In the genomic region with DNA sequence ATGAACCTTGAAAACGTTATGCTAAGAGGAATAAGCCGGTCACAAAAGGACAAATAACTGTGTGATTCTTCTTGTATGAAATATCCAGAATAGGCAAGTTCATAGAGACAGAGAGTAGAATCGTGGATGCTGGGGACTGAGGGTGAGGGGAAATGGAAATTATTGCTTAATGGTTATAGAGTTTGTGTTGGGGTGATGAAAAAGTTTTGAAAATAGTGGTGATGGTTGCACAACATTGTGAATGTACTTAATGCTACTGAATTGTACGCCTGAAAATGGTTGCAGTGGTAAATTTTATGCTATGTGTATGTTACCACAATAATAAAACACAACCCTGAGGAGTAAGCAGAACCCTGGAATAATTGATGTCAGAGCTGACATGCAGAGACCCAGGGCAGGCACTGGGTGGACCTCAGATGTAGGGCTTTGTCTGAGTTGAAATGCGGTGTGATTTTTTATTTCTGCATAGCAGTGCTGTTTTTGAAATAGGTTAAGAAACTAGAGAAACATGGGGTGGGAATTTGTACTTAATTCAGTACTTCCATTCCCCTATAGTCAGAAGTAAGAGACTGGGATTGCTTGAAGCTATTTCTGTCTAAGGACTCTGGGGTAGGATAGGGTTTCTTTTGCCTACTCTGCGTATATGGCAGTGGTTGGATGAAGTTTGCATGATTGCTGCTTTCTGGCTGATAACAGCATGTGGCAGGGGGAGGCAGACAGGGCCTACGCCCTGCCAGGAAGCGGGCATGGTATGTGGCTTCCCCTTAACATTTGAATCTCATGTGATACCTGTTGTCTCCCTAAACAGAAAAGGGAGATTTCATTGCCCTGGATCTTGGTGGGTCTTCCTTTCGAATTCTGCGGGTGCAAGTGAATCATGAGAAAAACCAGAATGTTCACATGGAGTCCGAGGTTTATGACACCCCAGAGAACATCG, we compare ENCODE assay signal across 9 cellular contexts. TPM values are rescaled to one million over a fixed set of nuclear protein-coding genes. Genes with fewer than 3 reads are reported as not detected.
DNase-seq lines count a peak whose midpoint lies in the region; ATAC-seq lines count a peak whose summit lies in the region.
"Had no signal": no experiment of that assay in that cellular context is flagged by ENCODE, and none has a peak within 500 bp of the region (broad histone marks: within the 10 kb centered on the region; RNA-seq: fewer than 3 reads in every experiment).

No MANE protein-coding gene starts in this region.

- intact Hi-C loops in activated T-helper 2 cell treated with anti-CD3 and anti-CD28 coated beads, Interferon-gamma antibody, Interleukin-2, Interleukin-4, amounts not matched to agents 10 μg/mL and 5 μg/mL and 100 μg/mL, durations not matched to agents 14 hours and 24 hours and 36 hours (cut with micrococcal nuclease), result no loop called here

- peak overlapping the region in 2 of 4 donors; percentile 5 to 55 for H3K4me3 Mint-ChIP-seq in IgD-negative memory B cell
- H3K4me3 Mint-ChIP-seq in activated T-helper 2 cell treated with anti-CD3 and anti-CD28 coated beads, Interferon-gamma antibody, Interleukin-2, Interleukin-4, amounts not matched to agents 10 μg/mL and 5 μg/mL and 100 μg/mL, durations not matched to agents 14 hours and 24 hours and 36 hours (ENCODE audit: low read depth), result no peak overlapping the region
- H3K4me3 Mint-ChIP-seq in memory B cell, result peak overlapping the region; percentile 11

- peak overlapping the region; percentile 2 to 74 (median 49) for H3K27ac Mint-ChIP-seq in IgD-negative memory B cell
- H3K27ac Mint-ChIP-seq in activated T-helper 2 cell treated with anti-CD3 and anti-CD28 coated beads, Interferon-gamma antibody, Interleukin-2, Interleukin-4, amounts not matched to agents 10 μg/mL and 5 μg/mL and 100 μg/mL, durations not matched to agents 14 hours and 24 hours and 36 hours, result peak overlapping the region; percentile 50
- H3K27ac Mint-ChIP-seq in memory B cell, result peak overlapping the region; percentile 15

- peak; percentile 68 for ATAC-seq in memory B cell (ENCODE audit: low read depth)
- ATAC-seq in GM19351 (IDR thresholded peaks at IDR 0.05; ENCODE audit: unreplicated experiment), result no peak
- no peak for ATAC-seq in HG02973 (IDR thresholded peaks at IDR 0.05; ENCODE audit: unreplicated experiment)

- H3K4me1 Mint-ChIP-seq in IgD-negative memory B cell (peaks cover 14 to 24% (median 16%) of the 10 kb centered on the region in 3 donors), memory B cell (peaks cover 28% of the 10 kb centered on the region)
- peaks cover 38% of the 10 kb centered on the region for H3K4me1 Mint-ChIP-seq in activated T-helper 2 cell treated with anti-CD3 and anti-CD28 coated beads, Interferon-gamma antibody, Interleukin-2, Interleukin-4, amounts not matched to agents 10 μg/mL and 5 μg/mL and 100 μg/mL, durations not matched to agents 14 hours and 24 hours and 36 hours (ENCODE audit: low read depth)

- H3K27me3 Mint-ChIP-seq in IgD-negative memory B cell (no peaks in the 10 kb centered on the region), memory B cell (no peaks in the 10 kb centered on the region)
- no peaks in the 10 kb centered on the region for H3K27me3 Mint-ChIP-seq in activated T-helper 2 cell treated with anti-CD3 and anti-CD28 coated beads, Interferon-gamma antibody, Interleukin-2, Interleukin-4, amounts not matched to agents 10 μg/mL and 5 μg/mL and 100 μg/mL, durations not matched to agents 14 hours and 24 hours and 36 hours (ENCODE audit: low read depth)

- H3K36me3 Mint-ChIP-seq in IgD-negative memory B cell (peaks cover 9% of the 10 kb centered on the region), memory B cell (peaks cover 13% of the 10 kb centered on the region)
- peaks cover 44% of the 10 kb centered on the region for H3K36me3 Mint-ChIP-seq in activated T-helper 2 cell treated with anti-CD3 and anti-CD28 coated beads, Interferon-gamma antibody, Interleukin-2, Interleukin-4, amounts not matched to agents 10 μg/mL and 5 μg/mL and 100 μg/mL, durations not matched to agents 14 hours and 24 hours and 36 hours (ENCODE audit: low read depth)

- H3K9me3 Mint-ChIP-seq in IgD-negative memory B cell, result no peaks in the 10 kb centered on the region
- H3K9me3 Mint-ChIP-seq in activated T-helper 2 cell treated with anti-CD3 and anti-CD28 coated beads, Interferon-gamma antibody, Interleukin-2, Interleukin-4, amounts not matched to agents 10 μg/mL and 5 μg/mL and 100 μg/mL, durations not matched to agents 14 hours and 24 hours and 36 hours, result no peaks in the 10 kb centered on the region
- no peaks in the 10 kb centered on the region for H3K9me3 Mint-ChIP-seq in memory B cell

- DNase-seq in AML-193 (lab: John Stamatoyannopoulos, UW) (peak; percentile 86 to 90), memory B cell (ENCODE audit: low spot score in 2 of 2) (no peak), SHP77 (lab: John Stamatoyannopoulos, UW) (no peak), DMS79 treated with DMSO at 0.1 percent for 48 hours (lab: John Stamatoyannopoulos, UW) (no peak)
- no peak for DNase-seq in activated T-helper 2 cell treated with anti-CD3 and anti-CD28 coated beads, Interferon-gamma antibody, Interleukin-2, Interleukin-4, amounts not matched to agents 10 μg/mL and 5 μg/mL and 100 μg/mL, durations not matched to agents 14 hours and 24 hours and 36 hours (ENCODE audit: low spot score)
- DNase-seq: anterior cingulate cortex had no signal

RNA-seq across cellular contexts. Expression of a gene that starts 57.4 kb away (rescaled TPM):
- polyA plus RNA-seq in IgD-negative memory B cell, result 0.16 TPM
- total RNA-seq in activated T-helper 2 cell treated with anti-CD3 and anti-CD28 coated beads, Interferon-gamma antibody, Interleukin-2, Interleukin-4, amounts not matched to agents 10 μg/mL and 5 μg/mL and 100 μg/mL, durations not matched to agents 14 hours and 24 hours and 36 hours, result not detected in 2 replicates

Comparison
In these comparisons a context has a peak if more than half of its experiments do, and no peak if none do; other contexts are left out.
1. DNase-seq: peak in AML-193 (2 of 2); none in activated T-helper 2 cell treated with anti-CD3 and anti-CD28 coated beads, Interferon-gamma antibody, Interleukin-2, Interleukin-4, amounts not matched to agents 10 μg/mL and 5 μg/mL and 100 μg/mL, durations not matched to agents 14 hours and 24 hours and 36 hours (single experiment), memory B cell (0 of 2), SHP77 (0 of 2) and DMS79 treated with DMSO at 0.1 percent for 48 hours (single experiment).
2. Peak in every context shown above with its lines, with median percentiles within 50 percentile points of each other: H3K27ac Mint-ChIP-seq.